In genomic region chr1:51313961-51314777, GRCh38 we compare ENCODE assay signal across 9 cellular contexts. TPM values are rescaled to one million over a fixed set of nuclear protein-coding genes. Genes with fewer than 3 reads are reported as not detected.
DNase-seq lines count a peak whose midpoint lies in the region; ATAC-seq, FAIRE-seq and TF ChIP-seq lines count a peak whose summit lies in the region.
"Had no signal": no experiment of that assay in that cellular context is flagged by ENCODE, and none has a peak within 500 bp of the region (broad histone marks: within the 10 kb centered on the region; RNA-seq: fewer than 3 reads in every experiment).

No MANE protein-coding gene starts in this region.

- no peaks in the 10 kb centered on the region for H3K36me3 ChIP-seq in mammary epithelial cell (ENCODE audit: insufficient read depth, low read length)
- no peaks in the 10 kb centered on the region for H3K36me3 ChIP-seq in mucosa of descending colon (ENCODE audit: low read depth)

- no peaks in the 10 kb centered on the region for H3K9me3 ChIP-seq in mammary epithelial cell (replicated peaks; ENCODE audit: insufficient read depth, low read length)
- H3K9me3 ChIP-seq in mucosa of descending colon: no peaks in the 10 kb centered on the region

- peaks cover 21% of the 10 kb centered on the region for H3K4me1 ChIP-seq in mammary epithelial cell (ENCODE audit: insufficient read depth, low read length)
- peaks cover 21% of the 10 kb centered on the region for H3K4me1 ChIP-seq in mucosa of descending colon (ENCODE audit: low read depth)

- no peak overlapping the region for H3K4me3 ChIP-seq in AG09309 (ENCODE audit: control insufficient read depth, low read depth, low read length)
- no peak overlapping the region for H3K4me3 ChIP-seq in mammary epithelial cell (replicated peaks in 1 of 3; ENCODE audit: insufficient read depth in 1 of 3, low read depth in 2 of 3, low read length in 3 of 3)
- no peak overlapping the region for H3K4me3 ChIP-seq in mucosa of descending colon

- dilution Hi-C loops in mammary epithelial cell (cut with HindIII; ENCODE audit: low sequenced_read_pairs): no loop called here

- peak; percentile 64 for DNase-seq in AG09309 (ENCODE audit: low read depth)
- DNase-seq in HTR-8/SVneo (ENCODE audit: insufficient read length, low spot score): peak; percentile 30
- peak; percentile 78 for DNase-seq in mammary epithelial cell
- DNase-seq in mucosa of descending colon: peak in 2 of 3 donors; percentile 60 to 63
- DNase-seq in NCI-H748 treated with DMSO at 0.1 percent for 48 hours (lab: John Stamatoyannopoulos, UW): no peak
- no peak for DNase-seq in globus pallidus (ENCODE audit: low spot score)
- DNase-seq: activated CD4-positive, CD25-positive, alpha-beta regulatory T cell treated with anti-CD3 and anti-CD28 coated beads, Interleukin-2, amount 50 U/mL, for 72 hours had no signal

- peak overlapping the region; percentile 82 for H2AFZ ChIP-seq in mammary epithelial cell (ENCODE audit: low read depth, low read length)

- CTCF ChIA-PET in mammary epithelial cell (lab: Charles Lee; ENCODE audit: low non-redundant PET): no interaction called here

- H3K4me2 ChIP-seq in mammary epithelial cell (ENCODE audit: insufficient read depth, low read depth, low read length): peak overlapping the region; percentile 49

- FAIRE-seq in HTR-8/SVneo (lab: Jason Lieb, UNC): no peak

- TF ChIP-seq CTCF in AG09309 (IDR thresholded peaks at IDR 0.05; ENCODE audit: control insufficient read depth, insufficient read depth, low read depth, low read length, missing control alignments) (no peak), mammary epithelial cell (conservative IDR thresholded peaks at IDR 0.05 in 1 of 2, IDR thresholded peaks at IDR 0.05 in 1 of 2; ENCODE audit: extremely low read depth in 1 of 2, insufficient read depth in 1 of 2, low read depth in 1 of 2, low read length in 2 of 2) (no peak), mucosa of descending colon (IDR thresholded peaks at IDR 0.05) (no peak)

- no peaks in the 10 kb centered on the region for H3K27me3 ChIP-seq in mammary epithelial cell (ENCODE audit: insufficient read depth, low read length)

- in situ Hi-C loops in mammary epithelial cell (cut with MboI; ENCODE audit: low sequenced_read_pairs in 2 of 2): no loop called here

- no TSS peak for BruUV-seq in mammary epithelial cell (replicated peaks; lab: Mats Ljungman, UMichigan)

- no peak overlapping the region for H3K9ac ChIP-seq in mammary epithelial cell (ENCODE audit: insufficient read depth, low read length)

- 71% methylated on average over 12 of the region's 12 CpGs for WGBS in mammary epithelial cell (ENCODE audit: low coverage, missing lambda C conversion rate)

- H3K79me2 ChIP-seq in mammary epithelial cell (ENCODE audit: insufficient read depth, low read length): no peaks in the 10 kb centered on the region

- peak overlapping the region; percentile 26 for H3K27ac ChIP-seq in mammary epithelial cell (ENCODE audit: insufficient read depth, low read depth, low read length)

- ATAC-seq in mucosa of descending colon (peak; percentile 80), HG03571 (IDR thresholded peaks at IDR 0.05; ENCODE audit: unreplicated experiment) (no peak), GM19397 (IDR thresholded peaks at IDR 0.05; ENCODE audit: unreplicated experiment) (no peak)

- no peaks in the 10 kb centered on the region for H4K20me1 ChIP-seq in mammary epithelial cell (ENCODE audit: insufficient read depth, low read length)

- intact Hi-C loops in mammary epithelial cell (cut with micrococcal nuclease): no loop called here
- intact Hi-C loops in mucosa of descending colon (cut with DNase I, micrococcal nuclease): no loop called here

RNA-seq across cellular contexts. Expression of gene TTC39A, which starts 16.2 kb away (rescaled TPM):
- total RNA-seq in mammary epithelial cell (1 to 10 TPM in 1 of 2 donors, under 1 TPM in 1; 0.40 to 1.0 TPM), mucosa of descending colon (10 to 100 TPM; 32.3 to 95.1 (median 87.0) TPM)
- polyA plus RNA-seq in mammary epithelial cell: 0.43 TPM
- polyA minus RNA-seq in mammary epithelial cell: not detected

Comparison
In these comparisons a context has a peak if more than half of its experiments do, and no peak if none do; other contexts are left out.
1. DNase-seq: peak in AG09309 (single experiment), HTR-8/SVneo (single experiment), mammary epithelial cell (single experiment) and mucosa of descending colon (2 of 3); none in NCI-H748 treated with DMSO at 0.1 percent for 48 hours (single experiment) and globus pallidus (single experiment).
2. RNA of gene TTC39A, which starts 16.2 kb away (total RNA-seq): 32.3 to 95.1 TPM in mucosa of descending colon; 0.40 to 1.0 TPM in mammary epithelial cell; every median in the first group is over 10 times any median in the second.